In genomic region chr19:56838930-56839664, GRCh38 we compare ENCODE assay signal across 8 cellular contexts. TPM values are rescaled to one million over a fixed set of nuclear protein-coding genes. Genes with fewer than 3 reads are reported as not detected.
A peak's percentile ranks its signal among the peaks of the same experiment; 100 is the strongest.
DNase-seq lines count a peak whose midpoint lies in the region; ATAC-seq, FAIRE-seq and TF ChIP-seq lines count a peak whose summit lies in the region.

No MANE protein-coding gene starts in this region.

- 39 to 65% methylated on average over 17 to 33 of the region's 33 CpGs for WGBS in body of pancreas, 2 donors

- FAIRE-seq in H54 (lab: Jason Lieb, UNC), result no peak

- ATAC-seq in body of pancreas (peak; percentile 65), HG02852 (IDR thresholded peaks at IDR 0.05; ENCODE audit: unreplicated experiment) (no peak)

- H3K27me3 ChIP-seq in body of pancreas, result no peaks in the 10 kb centered on the region

- H3K9me3 ChIP-seq in body of pancreas, result no peaks in the 10 kb centered on the region

- DNase-seq in LNCaP clone FGC (ENCODE audit: low read depth) (peak; percentile 97), body of pancreas (peak; percentile 96 to 99 (median 98)), kidney glomerular epithelial cell (lab: John Stamatoyannopoulos, UW) (peak; percentile 98), NCI-H2196 treated with DMSO at 0.1 percent for 48 hours (lab: John Stamatoyannopoulos, UW; ENCODE audit: unreplicated experiment) (no peak), NCI-H226 (no peak), H54 (ENCODE audit: insufficient read length, low spot score) (no peak)
- peak; percentile 26 for DNase-seq in stimulated activated CD8-positive, alpha-beta memory T cell treated with anti-CD3 and anti-CD28 coated beads, Interleukin-4, amount 100 ng/mL, for 48 hours

- intact Hi-C loops in body of pancreas (cut with DNase I), result no loop called here

- H3K27ac ChIP-seq in body of pancreas, result peak overlapping the region in 3 of 4 donors; percentile 83 to 89 (median 88)

- no peaks in the 10 kb centered on the region for H3K36me3 ChIP-seq in body of pancreas (replicated peaks in 1 of 2; ENCODE audit: insufficient read depth in 1 of 2, low read depth in 2 of 2)

- H3K4me3 ChIP-seq in LNCaP clone FGC (ENCODE audit: low read depth, low read length) (peak overlapping the region; percentile 59), body of pancreas (no peak overlapping the region)

- TF ChIP-seq CTCF in LNCaP clone FGC (IDR thresholded peaks at IDR 0.05; ENCODE audit: control insufficient read depth, extremely low read depth, insufficient read depth) (no peak), body of pancreas (IDR thresholded peaks at IDR 0.05) (no peak)

- H3K4me1 ChIP-seq in body of pancreas, result peaks cover 16% of the 10 kb centered on the region

- no peak for TF ChIP-seq POLR2A in body of pancreas (IDR thresholded peaks at IDR 0.05)
- TF ChIP-seq POLR2A in H54 (IDR thresholded peaks at IDR 0.05; ENCODE audit: low read depth, low read length), result no peak

RNA-seq across cellular contexts. Expression of gene PEG3, which starts 1.4 kb away (rescaled TPM):
- 1 to 10 TPM; 3.1 to 5.9 TPM for total RNA-seq in body of pancreas

RNA-seq across cellular contexts. Expression of gene ZIM2, which starts 1.4 kb away (rescaled TPM):
- 1 to 10 TPM in 1 of 2 donors, not detected in 1; 1.6 TPM for total RNA-seq in body of pancreas

Comparison
In these comparisons a context has a peak if more than half of its experiments do, and no peak if none do; other contexts are left out.
1. DNase-seq: peak in LNCaP clone FGC (single experiment), body of pancreas (4 of 4), kidney glomerular epithelial cell (single experiment) and stimulated activated CD8-positive, alpha-beta memory T cell treated with anti-CD3 and anti-CD28 coated beads, Interleukin-4, amount 100 ng/mL, for 48 hours (single experiment); none in NCI-H2196 treated with DMSO at 0.1 percent for 48 hours (single experiment), NCI-H226 (single experiment) and H54 (single experiment).